16 cellular contexts compared by ENCODE assay signal in genomic region chr1:12151465-12151864, GRCh38. TPM values are rescaled to one million over a fixed set of nuclear protein-coding genes. Genes with fewer than 3 reads are reported as not detected.
DNase-seq lines count a peak whose midpoint lies in the region; ATAC-seq and TF ChIP-seq lines count a peak whose summit lies in the region.
"Had no signal": no experiment of that assay in that cellular context is flagged by ENCODE, and none has a peak within 500 bp of the region (broad histone marks: within the 10 kb centered on the region; RNA-seq: fewer than 3 reads in every experiment).

No MANE protein-coding gene starts in this region.

- CTCF ChIA-PET in activated naive CD4-positive, alpha-beta T cell treated with anti-CD3 and anti-CD28 coated beads for 36 hours (lab: Charles Lee) = interaction anchor here (0.5 kb wide), 1 partner anchor 455 kb away, joined by 3 read pairs; no protein-coding TSS in a partner anchor
- CTCF ChIA-PET in activated CD4-positive, alpha-beta memory T cell treated with anti-CD3 and anti-CD28 coated beads, Interleukin-2, amount 10 ng/mL, durations not matched to agents 7 days and 5 days (lab: Charles Lee) = interaction anchor here (1.5 to 8.1 kb wide), 4 partner anchors 8 to 27 kb away, joined by 4 to 45 read pairs (median 19); no protein-coding TSS in a partner anchor

- peaks cover 85% of the 10 kb centered on the region for H3K4me1 Mint-ChIP-seq in activated naive CD4-positive, alpha-beta T cell treated with anti-CD3 and anti-CD28 coated beads for 36 hours (ENCODE audit: low read depth)
- peaks cover 92% of the 10 kb centered on the region for H3K4me1 Mint-ChIP-seq in activated CD4-positive, alpha-beta memory T cell treated with anti-CD3 and anti-CD28 coated beads, Interleukin-2, amount 10 ng/mL, durations not matched to agents 7 days and 5 days
- no peaks in the 10 kb centered on the region for H3K4me1 Mint-ChIP-seq in glutamatergic neuron (ENCODE audit: low read depth, unreplicated experiment)

- H3K27me3 ChIP-seq in right lobe of liver (no peaks in the 10 kb centered on the region), thymus (ENCODE audit: control insufficient read depth, insufficient read depth) (no peaks in the 10 kb centered on the region)

- POLR2A ChIA-PET in activated CD4-positive, alpha-beta memory T cell treated with anti-CD3 and anti-CD28 coated beads, Interleukin-2, amount 10 ng/mL, durations not matched to agents 7 days and 5 days (lab: Charles Lee) = interaction anchor here (0.8 to 32.1 kb wide), 7 partner anchors 12 to 466 kb away, joined by 3 to 918 read pairs (median 23); partner anchors contain the start of gene TNFRSF1B

- H3K4me3 Mint-ChIP-seq in activated naive CD4-positive, alpha-beta T cell treated with anti-CD3 and anti-CD28 coated beads for 36 hours = no peak overlapping the region
- H3K4me3 Mint-ChIP-seq in activated CD4-positive, alpha-beta memory T cell treated with anti-CD3 and anti-CD28 coated beads, Interleukin-2, amount 10 ng/mL, durations not matched to agents 7 days and 5 days = peak overlapping the region; percentile 64
- no peak overlapping the region for H3K4me3 Mint-ChIP-seq in glutamatergic neuron (ENCODE audit: unreplicated experiment)

- H3K27ac ChIP-seq in right lobe of liver (peak overlapping the region; percentile 24 to 95 (median 69)), thymus (ENCODE audit: low read depth) (peak overlapping the region; percentile 90)

- H3K9me3 ChIP-seq in right lobe of liver = no peaks in the 10 kb centered on the region
- no peaks in the 10 kb centered on the region for H3K9me3 ChIP-seq in thymus (ENCODE audit: control insufficient read depth)

- peaks cover 8% of the 10 kb centered on the region for H3K36me3 Mint-ChIP-seq in activated naive CD4-positive, alpha-beta T cell treated with anti-CD3 and anti-CD28 coated beads for 36 hours (ENCODE audit: low read depth)
- H3K36me3 Mint-ChIP-seq in activated CD4-positive, alpha-beta memory T cell treated with anti-CD3 and anti-CD28 coated beads, Interleukin-2, amount 10 ng/mL, durations not matched to agents 7 days and 5 days (ENCODE audit: low read depth) = peaks cover 33% of the 10 kb centered on the region
- H3K36me3 Mint-ChIP-seq in glutamatergic neuron (ENCODE audit: unreplicated experiment) = no peaks in the 10 kb centered on the region

- TF ChIP-seq CTCF in right lobe of liver (IDR thresholded peaks at IDR 0.05) = no peak
- TF ChIP-seq CTCF in glutamatergic neuron (IDR thresholded peaks at IDR 0.05; ENCODE audit: partially characterized antibody, unreplicated experiment) = no peak

- no peaks in the 10 kb centered on the region for H3K36me3 ChIP-seq in right lobe of liver
- no peaks in the 10 kb centered on the region for H3K36me3 ChIP-seq in thymus (ENCODE audit: control insufficient read depth, insufficient read depth)

- H3K27me3 Mint-ChIP-seq in activated naive CD4-positive, alpha-beta T cell treated with anti-CD3 and anti-CD28 coated beads for 36 hours (ENCODE audit: low read depth) = no peaks in the 10 kb centered on the region
- no peaks in the 10 kb centered on the region for H3K27me3 Mint-ChIP-seq in activated CD4-positive, alpha-beta memory T cell treated with anti-CD3 and anti-CD28 coated beads, Interleukin-2, amount 10 ng/mL, durations not matched to agents 7 days and 5 days
- peaks cover 5% of the 10 kb centered on the region for H3K27me3 Mint-ChIP-seq in glutamatergic neuron (ENCODE audit: unreplicated experiment)

- H3K27ac Mint-ChIP-seq in activated naive CD4-positive, alpha-beta T cell treated with anti-CD3 and anti-CD28 coated beads for 36 hours = peak overlapping the region; percentile 81
- H3K27ac Mint-ChIP-seq in activated CD4-positive, alpha-beta memory T cell treated with anti-CD3 and anti-CD28 coated beads, Interleukin-2, amount 10 ng/mL, durations not matched to agents 7 days and 5 days = peak overlapping the region; percentile 98
- no peak overlapping the region for H3K27ac Mint-ChIP-seq in glutamatergic neuron (ENCODE audit: unreplicated experiment)

- no peak overlapping the region for H3K4me3 ChIP-seq in right lobe of liver
- H3K4me3 ChIP-seq in thymus (ENCODE audit: low read length) = no peak overlapping the region

- intact Hi-C loops in activated naive CD4-positive, alpha-beta T cell treated with anti-CD3 and anti-CD28 coated beads for 36 hours (cut with micrococcal nuclease) = no loop called here
- intact Hi-C loops in right lobe of liver (cut with DNase I) = no loop called here

- H3K9me3 Mint-ChIP-seq in activated naive CD4-positive, alpha-beta T cell treated with anti-CD3 and anti-CD28 coated beads for 36 hours = peaks cover 7% of the 10 kb centered on the region
- peaks cover 7% of the 10 kb centered on the region for H3K9me3 Mint-ChIP-seq in activated CD4-positive, alpha-beta memory T cell treated with anti-CD3 and anti-CD28 coated beads, Interleukin-2, amount 10 ng/mL, durations not matched to agents 7 days and 5 days
- H3K9me3 Mint-ChIP-seq in glutamatergic neuron (ENCODE audit: unreplicated experiment) = peaks cover 4% of the 10 kb centered on the region

- no peak for TF ChIP-seq POLR2A in right lobe of liver (IDR thresholded peaks at IDR 0.05)

- H3K4me1 ChIP-seq in right lobe of liver = peaks cover 0 to 43% (median 13%) of the 10 kb centered on the region in 4 donors
- H3K4me1 ChIP-seq in thymus (ENCODE audit: control insufficient read depth, insufficient read depth, low read length) = peaks cover 2% of the 10 kb centered on the region

- 80% methylated on average over 2 of the region's 2 CpGs for WGBS in right lobe of liver (ENCODE audit: insufficient coverage, low coverage, low lambda C conversion rate, missing lambda C conversion rate)
- 98% methylated on average over 2 of the region's 2 CpGs for WGBS in thymus

- ATAC-seq in right lobe of liver = no peak
- ATAC-seq: Panc1 had no signal

- DNase-seq in activated naive CD4-positive, alpha-beta T cell treated with anti-CD3 and anti-CD28 coated beads for 36 hours = no peak
- no peak for DNase-seq in activated naive CD4-positive, alpha-beta T cell (lab: John Stamatoyannopoulos, UW)
- DNase-seq in activated CD4-positive, alpha-beta memory T cell treated with anti-CD3 and anti-CD28 coated beads, Interleukin-2, amount 10 ng/mL, durations not matched to agents 7 days and 5 days = no peak
- DNase-seq in right lobe of liver (no peak), OCI-M2 (lab: John Stamatoyannopoulos, UW; ENCODE audit: unreplicated experiment) (no peak), glutamatergic neuron (no peak), NCI-H446 (lab: John Stamatoyannopoulos, UW) (no peak)
- DNase-seq: activated CD4-positive, alpha-beta T cell treated with anti-CD3 and anti-CD28 coated beads for 1 hour; activated gamma-delta T cell treated with Interleukin-2 at 50 U/mL for 16 hours; caudate nucleus; DMS 273 treated with DMSO at 0.1 percent for 48 hours; head of caudate nucleus; NCI-H1694; NCI-H524 had no signal

RNA-seq across cellular contexts. Expression of gene TNFRSF1B, which starts 15.3 kb away (rescaled TPM):
- total RNA-seq in activated naive CD4-positive, alpha-beta T cell treated with anti-CD3 and anti-CD28 coated beads for 36 hours = 10 to 100 TPM; 69.4 to 75.7 TPM
- 100 to 1,000 TPM; 434 to 447 TPM for total RNA-seq in activated CD4-positive, alpha-beta memory T cell treated with anti-CD3 and anti-CD28 coated beads, Interleukin-2, amount 10 ng/mL, durations not matched to agents 7 days and 5 days
- total RNA-seq in right lobe of liver = 10 to 100 TPM; 12.9 to 56.9 (median 26.5) TPM
- 35.4 TPM for polyA plus RNA-seq in thymus
- 5.1 TPM for total RNA-seq in glutamatergic neuron (ENCODE audit: unreplicated experiment)

Comparison
In these comparisons a context has a peak if more than half of its experiments do, and no peak if none do; other contexts are left out.
1. RNA of gene TNFRSF1B, which starts 15.3 kb away (total RNA-seq): 434 to 447 TPM in activated CD4-positive, alpha-beta memory T cell treated with anti-CD3 and anti-CD28 coated beads, Interleukin-2, amount 10 ng/mL, durations not matched to agents 7 days and 5 days; 69.4 to 75.7 TPM in activated naive CD4-positive, alpha-beta T cell treated with anti-CD3 and anti-CD28 coated beads for 36 hours, 12.9 to 56.9 TPM in right lobe of liver and 5.1 TPM in glutamatergic neuron (single experiment); every median in the first group is over 4 times any median in the second.